8 cellular contexts compared by ENCODE assay signal in the genomic region with DNA sequence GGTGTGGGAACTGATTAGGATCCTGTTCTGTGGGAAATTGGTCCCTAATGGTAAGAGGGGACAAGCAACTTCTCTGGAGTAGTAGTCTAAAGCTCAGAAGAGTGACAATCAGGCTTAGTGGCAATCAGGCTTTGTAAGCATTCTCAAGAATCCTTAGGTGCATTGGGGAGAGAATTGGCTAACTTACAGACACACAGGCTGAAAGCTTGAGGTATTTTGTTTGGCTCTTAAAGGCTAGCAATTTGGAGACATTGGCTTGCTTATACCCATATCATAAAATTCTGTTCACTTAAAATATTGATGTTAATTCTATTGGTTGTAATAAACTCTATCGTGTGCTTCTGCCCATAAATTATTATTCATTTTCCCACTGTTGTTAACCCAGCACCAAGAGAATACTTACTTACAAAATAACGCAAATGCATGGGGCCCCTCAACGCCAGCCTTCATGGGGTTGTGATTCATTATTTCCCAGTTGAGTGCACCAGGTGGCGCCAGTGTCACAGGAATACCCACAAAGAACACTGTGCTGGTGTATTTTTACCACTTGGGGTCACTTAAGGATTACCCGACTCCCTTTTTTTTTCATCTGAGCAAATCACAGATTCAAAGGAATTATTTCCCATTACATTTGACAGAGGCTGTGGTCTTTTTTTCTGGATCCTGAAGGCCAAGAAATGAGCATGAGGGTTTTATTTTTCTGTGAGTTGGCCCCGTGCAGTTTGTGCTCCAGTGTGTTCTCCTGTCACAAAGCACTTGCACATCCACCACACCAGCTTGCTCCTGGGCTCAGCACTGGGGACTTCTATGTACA. TPM values are rescaled to one million over a fixed set of nuclear protein-coding genes. Genes with fewer than 3 reads are reported as not detected.
DNase-seq lines count a peak whose midpoint lies in the region; ATAC-seq and TF ChIP-seq lines count a peak whose summit lies in the region.
"Had no signal": no experiment of that assay in that cellular context is flagged by ENCODE, and none has a peak within 500 bp of the region (broad histone marks: within the 10 kb centered on the region; RNA-seq: fewer than 3 reads in every experiment).

No MANE protein-coding gene starts in this region.

- CTCF ChIA-PET in GM10248 (lab: Yijun Ruan, JAX), result interaction anchor here (1.1 to 4.4 kb wide), 11 partner anchors 8 to 971 kb away, joined by 3 to 18 read pairs (median 4); a partner anchor contains a TSS

- H3K27me3 ChIP-seq in SJCRH30 (no peaks in the 10 kb centered on the region), right cardiac atrium (ENCODE audit: control insufficient read depth, insufficient read depth) (no peaks in the 10 kb centered on the region), gastrocnemius medialis (no peaks in the 10 kb centered on the region)
- H3K27me3 ChIP-seq: neutrophil had no signal

- TF ChIP-seq CTCF in GM10248 (IDR thresholded peaks at IDR 0.05; ENCODE audit: control extremely low read depth, extremely low read depth, low read depth, missing control alignments) (peak; percentile 77), gastrocnemius medialis (IDR thresholded peaks at IDR 0.05 in 4 of 5, conservative IDR thresholded peaks at IDR 0.05 in 1 of 5) (peak; percentile 76 to 83 (median 78))

- 7% methylated on average over 6 of the region's 6 CpGs for WGBS in right cardiac atrium

- POLR2A ChIA-PET in GM10248 (lab: Yijun Ruan, JAX), result no interaction called here

- no peaks in the 10 kb centered on the region for H3K9me3 ChIP-seq in SJCRH30 (replicated peaks)
- H3K9me3 ChIP-seq in right cardiac atrium (ENCODE audit: control insufficient read depth, low read length), result no peaks in the 10 kb centered on the region
- no peaks in the 10 kb centered on the region for H3K9me3 ChIP-seq in gastrocnemius medialis
- H3K9me3 ChIP-seq: neutrophil had no signal

- H3K36me3 ChIP-seq in SJCRH30 (peaks cover 34% of the 10 kb centered on the region), gastrocnemius medialis (peaks cover 0 to 31% of the 10 kb centered on the region in 2 donors)

- peak; percentile 92 for ATAC-seq in GM21619 (IDR thresholded peaks at IDR 0.05; ENCODE audit: unreplicated experiment)
- ATAC-seq in right cardiac atrium, result peak; percentile 85 to 86
- ATAC-seq in gastrocnemius medialis, result peak; percentile 89 to 90

- no peak for TF ChIP-seq POLR2A in gastrocnemius medialis (IDR thresholded peaks at IDR 0.05)

- in situ Hi-C loops in gastrocnemius medialis (cut with MboI; ENCODE audit: low sequenced_read_pairs in 4 of 4), result loop anchor here (10.0 to 25.0 kb wide), 8 partner anchors 300 to 1125 kb away; a partner anchor contains a TSS

- H3K27ac ChIP-seq in SJCRH30, result peak overlapping the region; percentile 26; the same call in 1 of the 2 replicates
- H3K27ac ChIP-seq in right cardiac atrium (ENCODE audit: low read length), result no peak overlapping the region
- peak overlapping the region in 1 of 4 donors; percentile 10 for H3K27ac ChIP-seq in gastrocnemius medialis
- H3K27ac ChIP-seq: neutrophil had no signal

- H3K4me3 ChIP-seq in SJCRH30 (no peak overlapping the region), right cardiac atrium (ENCODE audit: low read length) (no peak overlapping the region), gastrocnemius medialis (no peak overlapping the region)

- peak; percentile 58 for DNase-seq in GM10248 (ENCODE audit: extremely low spot score)
- DNase-seq in HuH-7.5 (ENCODE audit: low spot score), result peak; percentile 54
- peak; percentile 71 to 94 for DNase-seq in SJCRH30
- peak; percentile 44 for DNase-seq in amniotic stem cell (lab: John Stamatoyannopoulos, UW)
- DNase-seq in right cardiac atrium, result peak; percentile 66 to 88 (median 74)
- DNase-seq in gastrocnemius medialis, result peak; percentile 28 to 39

- intact Hi-C loops in right cardiac atrium (cut with DNase I) (loop anchor here (5.0 to 10.0 kb wide), 6 partner anchors 298 to 968 kb away; no protein-coding TSS in a partner anchor), gastrocnemius medialis (cut with DNase I; ENCODE audit: low total_unique reads) (loop anchor here (1.0 to 10.0 kb wide), 5 partner anchors 308 to 1120 kb away; a partner anchor contains a TSS)

- H3K4me1 ChIP-seq in SJCRH30 (peaks cover 22% of the 10 kb centered on the region), right cardiac atrium (ENCODE audit: control insufficient read depth, insufficient read depth, low read length) (no peaks in the 10 kb centered on the region), gastrocnemius medialis (peaks cover 7 to 20% of the 10 kb centered on the region in 2 donors)

RNA-seq across cellular contexts. Expression of a gene that starts 45.5 kb away (rescaled TPM):
- 128 and 139 TPM in 2 replicates for total RNA-seq in SJCRH30 (2014; rRNA removed; shearing (Covaris generic))
- total RNA-seq in right cardiac atrium, result 100 to 1,000 TPM; 109 to 136 (median 113) TPM
- 117 TPM for polyA plus RNA-seq in right cardiac atrium
- 100 to 1,000 TPM in 1 of 4 donors, 10 to 100 TPM in 3; 72.8 to 108 (median 88.6) TPM for total RNA-seq in gastrocnemius medialis
